ENCODE assay signal across 8 cellular contexts in the genomic region with DNA sequence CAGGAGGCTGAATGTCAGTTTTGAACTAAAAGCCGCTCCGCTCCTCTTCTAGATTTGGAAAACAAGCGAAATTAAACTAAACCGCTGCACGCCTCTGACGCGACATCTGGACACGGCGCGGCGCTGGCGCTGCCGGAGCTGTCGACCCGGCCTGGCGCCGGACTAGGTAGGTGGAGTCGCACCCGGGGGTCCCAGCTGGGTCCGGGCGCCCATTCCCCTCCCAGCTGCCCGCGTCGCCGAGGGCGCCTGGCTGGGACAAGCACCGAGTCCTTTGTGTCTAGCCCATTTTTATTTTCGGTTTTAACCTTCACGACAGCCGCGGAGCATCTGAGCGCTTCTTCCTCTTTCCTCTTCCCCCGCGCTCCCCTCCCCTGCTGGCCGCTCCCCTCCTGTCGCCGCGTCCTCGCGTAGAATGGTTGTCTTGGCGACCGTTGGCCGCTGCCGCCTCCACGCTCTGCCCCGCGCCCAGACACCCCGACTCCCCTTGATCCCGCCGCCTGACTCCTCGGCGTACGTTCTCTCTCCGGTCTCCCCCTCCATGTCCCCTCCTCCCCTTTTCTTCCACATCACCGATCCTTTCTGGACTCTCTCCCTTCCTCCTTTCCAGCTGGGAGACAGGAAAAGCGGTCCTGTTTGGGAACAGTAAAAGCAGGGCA. TPM values are rescaled to one million over a fixed set of nuclear protein-coding genes. Genes with fewer than 3 reads are reported as not detected.
DNase-seq lines count a peak whose midpoint lies in the region; ATAC-seq lines count a peak whose summit lies in the region.

No MANE protein-coding gene starts in this region.

- ATAC-seq in GM18868 (IDR thresholded peaks at IDR 0.05; ENCODE audit: unreplicated experiment) (peak; percentile 81), HG03045 (IDR thresholded peaks at IDR 0.05; ENCODE audit: unreplicated experiment) (peak; percentile 88), memory B cell (ENCODE audit: low read depth) (peak; percentile 80)
- peak; percentile 78 for ATAC-seq in effector memory CD8-positive, alpha-beta T cell (replicated peaks)

- peaks cover 2% of the 10 kb centered on the region for H3K9me3 Mint-ChIP-seq in activated CD4-positive, alpha-beta T cell treated with anti-CD3 and anti-CD28 coated beads, Interleukin-2, amount 10 ng/mL, durations not matched to agents 7 days and 5 days
- no peaks in the 10 kb centered on the region for H3K9me3 Mint-ChIP-seq in effector memory CD8-positive, alpha-beta T cell
- H3K9me3 Mint-ChIP-seq in memory B cell: no peaks in the 10 kb centered on the region

- peak overlapping the region; percentile 97 for H3K4me3 Mint-ChIP-seq in activated CD4-positive, alpha-beta T cell treated with anti-CD3 and anti-CD28 coated beads, Interleukin-2, amount 10 ng/mL, durations not matched to agents 7 days and 5 days
- peak overlapping the region; percentile 91 to 100 for H3K4me3 Mint-ChIP-seq in effector memory CD8-positive, alpha-beta T cell
- H3K4me3 Mint-ChIP-seq in memory B cell: peak overlapping the region; percentile 96

- H3K27ac Mint-ChIP-seq in activated CD4-positive, alpha-beta T cell treated with anti-CD3 and anti-CD28 coated beads, Interleukin-2, amount 10 ng/mL, durations not matched to agents 7 days and 5 days: peak overlapping the region; percentile 99
- peak overlapping the region; percentile 93 to 99 for H3K27ac Mint-ChIP-seq in effector memory CD8-positive, alpha-beta T cell
- H3K27ac Mint-ChIP-seq in memory B cell: peak overlapping the region; percentile 95

- peaks cover 21% of the 10 kb centered on the region for H3K36me3 Mint-ChIP-seq in activated CD4-positive, alpha-beta T cell treated with anti-CD3 and anti-CD28 coated beads, Interleukin-2, amount 10 ng/mL, durations not matched to agents 7 days and 5 days (ENCODE audit: low read depth)
- H3K36me3 Mint-ChIP-seq in effector memory CD8-positive, alpha-beta T cell (ENCODE audit: insufficient read depth): peaks cover 26% of the 10 kb centered on the region
- peaks cover 2% of the 10 kb centered on the region for H3K36me3 Mint-ChIP-seq in memory B cell

- H3K27me3 Mint-ChIP-seq in activated CD4-positive, alpha-beta T cell treated with anti-CD3 and anti-CD28 coated beads, Interleukin-2, amount 10 ng/mL, durations not matched to agents 7 days and 5 days: peaks cover 53% of the 10 kb centered on the region
- peaks cover 0 to under 1% of the 10 kb centered on the region in 2 donors for H3K27me3 Mint-ChIP-seq in effector memory CD8-positive, alpha-beta T cell
- peaks cover 2% of the 10 kb centered on the region for H3K27me3 Mint-ChIP-seq in memory B cell

- peaks cover 28% of the 10 kb centered on the region for H3K4me1 Mint-ChIP-seq in activated CD4-positive, alpha-beta T cell treated with anti-CD3 and anti-CD28 coated beads, Interleukin-2, amount 10 ng/mL, durations not matched to agents 7 days and 5 days
- peaks cover 18 to 20% of the 10 kb centered on the region in 2 donors for H3K4me1 Mint-ChIP-seq in effector memory CD8-positive, alpha-beta T cell (ENCODE audit: low read depth in 2 of 2)
- peaks cover 16% of the 10 kb centered on the region for H3K4me1 Mint-ChIP-seq in memory B cell

- POLR2A ChIA-PET in activated CD4-positive, alpha-beta T cell treated with anti-CD3 and anti-CD28 coated beads, Interleukin-2, amount 10 ng/mL, durations not matched to agents 7 days and 5 days (lab: Charles Lee): no interaction called here

- CTCF ChIA-PET in activated CD4-positive, alpha-beta T cell treated with anti-CD3 and anti-CD28 coated beads, Interleukin-2, amount 10 ng/mL, durations not matched to agents 7 days and 5 days (lab: Charles Lee): interaction anchor here (0.6 to 2.8 kb wide), 5 partner anchors 13 to 844 kb away, joined by 3 to 24 read pairs (median 3); no protein-coding TSS in a partner anchor

- peak; percentile 55 for DNase-seq in AG08395 (ENCODE audit: low spot score)
- DNase-seq in NCI-H2196 treated with DMSO at 0.1 percent for 48 hours (lab: John Stamatoyannopoulos, UW; ENCODE audit: unreplicated experiment): peak; percentile 70
- peak; percentile 87 for DNase-seq in activated CD4-positive, alpha-beta T cell treated with anti-CD3 and anti-CD28 coated beads, Interleukin-2, amount 10 ng/mL, durations not matched to agents 7 days and 5 days
- peak; percentile 80 to 81 (median 81) for DNase-seq in effector memory CD8-positive, alpha-beta T cell
- DNase-seq in memory B cell (ENCODE audit: low spot score in 2 of 2): peak; percentile 85 to 89
- peak; percentile 75 for DNase-seq in stimulated activated CD8-positive, alpha-beta memory T cell treated with anti-CD3 and anti-CD28 coated beads, Interleukin-4, amount 100 ng/mL, for 48 hours

RNA-seq across cellular contexts. Expression of a gene that starts 0.5 kb away (rescaled TPM):
- 1 to 10 TPM; 4.4 to 5.6 TPM for total RNA-seq in activated CD4-positive, alpha-beta T cell treated with anti-CD3 and anti-CD28 coated beads, Interleukin-2, amount 10 ng/mL, durations not matched to agents 7 days and 5 days

RNA-seq across cellular contexts. Expression of a gene that starts 0.9 kb away (rescaled TPM):
- 10 to 100 TPM; 15.9 to 16.6 TPM for total RNA-seq in activated CD4-positive, alpha-beta T cell treated with anti-CD3 and anti-CD28 coated beads, Interleukin-2, amount 10 ng/mL, durations not matched to agents 7 days and 5 days

RNA-seq across cellular contexts. Expression of a gene that starts 14.0 kb away (rescaled TPM):
- under 1 TPM; 0.65 to 0.87 TPM for total RNA-seq in activated CD4-positive, alpha-beta T cell treated with anti-CD3 and anti-CD28 coated beads, Interleukin-2, amount 10 ng/mL, durations not matched to agents 7 days and 5 days

Comparison
In these comparisons a context has a peak if more than half of its experiments do, and no peak if none do; other contexts are left out.
1. Peak in every context shown above with its lines: DNase-seq and ATAC-seq.